Comparison of ENCODE assay signal across 16 cellular contexts in genomic region chr11:43732225-43732624, GRCh38. TPM values are rescaled to one million over a fixed set of nuclear protein-coding genes. Genes with fewer than 3 reads are reported as not detected.
DNase-seq lines count a peak whose midpoint lies in the region; ATAC-seq and TF ChIP-seq lines count a peak whose summit lies in the region.
"Had no signal": no experiment of that assay in that cellular context is flagged by ENCODE, and none has a peak within 500 bp of the region (broad histone marks: within the 10 kb centered on the region; RNA-seq: fewer than 3 reads in every experiment).

No MANE protein-coding gene starts in this region.

- H3K36me3 ChIP-seq in cardiac muscle cell = no peaks in the 10 kb centered on the region

- H3K9me3 ChIP-seq in cardiac muscle cell (ENCODE audit: low read depth) = no peaks in the 10 kb centered on the region

- H3K27ac Mint-ChIP-seq in WTC11 (peak overlapping the region; percentile 89), nephron progenitor cell (peak overlapping the region; percentile 77)
- H3K27ac Mint-ChIP-seq: CD4-positive, CD25-positive, alpha-beta regulatory T cell; IgD-negative memory B cell had no signal

- no peaks in the 10 kb centered on the region for H3K27me3 Mint-ChIP-seq in WTC11 (ENCODE audit: low read depth)
- peaks cover 3% of the 10 kb centered on the region for H3K27me3 Mint-ChIP-seq in nephron progenitor cell (ENCODE audit: low read depth, poor library complexity)
- H3K27me3 Mint-ChIP-seq: CD4-positive, CD25-positive, alpha-beta regulatory T cell; IgD-negative memory B cell had no signal

- peaks cover 28% of the 10 kb centered on the region for H3K4me1 Mint-ChIP-seq in WTC11
- peaks cover 30% of the 10 kb centered on the region for H3K4me1 Mint-ChIP-seq in nephron progenitor cell

- intact Hi-C loops in left cardiac atrium (cut with DNase I) = no loop called here

- no peak overlapping the region for H3K4me3 ChIP-seq in cardiac muscle cell
- H3K4me3 ChIP-seq: BLaER1 had no signal

- no peak for DNase-seq in cardiac muscle cell (ENCODE audit: low read depth in 1 of 2, low spot score in 1 of 2)
- DNase-seq in left cardiac atrium = no peak
- no peak for DNase-seq in WTC11 (ENCODE audit: low spot score)
- no peak for DNase-seq in nephron progenitor cell
- DNase-seq in GM19238 (ENCODE audit: insufficient read length, low spot score) = no peak
- DNase-seq: 8988T; AML-193; Calu3; CD4-positive, CD25-positive, alpha-beta regulatory T cell; DMS 273 treated with DMSO at 0.1 percent for 48 hours; GOT3; H9 had no signal

- H3K4me3 Mint-ChIP-seq in WTC11 (no peak overlapping the region), nephron progenitor cell (no peak overlapping the region)
- H3K4me3 Mint-ChIP-seq: CD4-positive, CD25-positive, alpha-beta regulatory T cell; H9; IgD-negative memory B cell had no signal

- peaks cover 13% of the 10 kb centered on the region for H3K36me3 Mint-ChIP-seq in WTC11
- H3K36me3 Mint-ChIP-seq in nephron progenitor cell (ENCODE audit: low read depth) = peaks cover 44% of the 10 kb centered on the region

- CTCF ChIA-PET in WTC11 (lab: Charles Lee) = no interaction called here

- H3K27me3 ChIP-seq in cardiac muscle cell = no peaks in the 10 kb centered on the region
- H3K27me3 ChIP-seq: BLaER1 had no signal

- no peaks in the 10 kb centered on the region for H3K9me3 Mint-ChIP-seq in WTC11
- H3K9me3 Mint-ChIP-seq in nephron progenitor cell = peaks cover 14% of the 10 kb centered on the region
- H3K9me3 Mint-ChIP-seq: H9 had no signal

- H3K27ac ChIP-seq in cardiac muscle cell = peak overlapping the region; percentile 41
- H3K27ac ChIP-seq: BLaER1 had no signal

- TF ChIP-seq CTCF in cardiac muscle cell (IDR thresholded peaks at IDR 0.05; ENCODE audit: low read depth, low read length) = no peak
- no peak for TF ChIP-seq CTCF in WTC11 (IDR thresholded peaks at IDR 0.05)
- TF ChIP-seq CTCF in nephron progenitor cell (IDR thresholded peaks at IDR 0.05) = no peak

- ATAC-seq in left cardiac atrium (no peak), WTC11 (no peak), GM21381 (IDR thresholded peaks at IDR 0.05; ENCODE audit: unreplicated experiment) (no peak), GM21786 (IDR thresholded peaks at IDR 0.05; ENCODE audit: unreplicated experiment) (no peak)

- POLR2A ChIA-PET in WTC11 (lab: Charles Lee) = no interaction called here

- peaks cover 23% of the 10 kb centered on the region for H3K4me1 ChIP-seq in cardiac muscle cell (ENCODE audit: low read depth)

TF ChIP-seq in WTC11, 78 proteins besides CTCF, POLR2A, EP300 and RAD21:
- TF ChIP-seq GABPB1 (CRISPR knock-in tag; IDR thresholded peaks at IDR 0.05) = no peak
- no peak for TF ChIP-seq E2F1 (CRISPR knock-in tag; IDR thresholded peaks at IDR 0.05)
- no peak for TF ChIP-seq ZNF423 (CRISPR knock-in tag; IDR thresholded peaks at IDR 0.05)
- TF ChIP-seq ZSCAN18 (CRISPR knock-in tag; IDR thresholded peaks at IDR 0.05) = no peak
- no peak for TF ChIP-seq ZNF219 (CRISPR knock-in tag; IDR thresholded peaks at IDR 0.05; ENCODE audit: borderline replicate concordance)
- no peak for TF ChIP-seq TCF7 (CRISPR knock-in tag; IDR thresholded peaks at IDR 0.05; ENCODE audit: low read depth)
- no peak for TF ChIP-seq RELA (CRISPR knock-in tag; IDR thresholded peaks at IDR 0.05; ENCODE audit: borderline replicate concordance)
- TF ChIP-seq ESRRA (CRISPR knock-in tag; IDR thresholded peaks at IDR 0.05; ENCODE audit: borderline replicate concordance) = no peak
- no peak for TF ChIP-seq PRRX2 (CRISPR knock-in tag; IDR thresholded peaks at IDR 0.05)
- TF ChIP-seq ZNF121 (CRISPR knock-in tag; IDR thresholded peaks at IDR 0.05) = no peak
- no peak for TF ChIP-seq ZNF425 (CRISPR knock-in tag; conservative IDR thresholded peaks at IDR 0.05)
- TF ChIP-seq ZNF232 (CRISPR knock-in tag; IDR thresholded peaks at IDR 0.05) = no peak
- no peak for TF ChIP-seq MLX (CRISPR knock-in tag; IDR thresholded peaks at IDR 0.05)

RNA-seq across cellular contexts. Expression of gene HSD17B12, which starts 51.7 kb away (rescaled TPM):
- total RNA-seq in cardiac muscle cell (52.4 and 68.9 TPM in 2 replicates), left cardiac atrium (100 to 1,000 TPM; 119 to 155 TPM), WTC11 (2021) (143 to 149 TPM (median 149 TPM) in 3 replicates)
- 89.0 and 99.4 TPM in 2 replicates for polyA plus RNA-seq in cardiac muscle cell
